In genomic region chr19:46620267-46620666, GRCh38 we compare ENCODE assay signal across 13 cellular contexts. TPM values are rescaled to one million over a fixed set of nuclear protein-coding genes. Genes with fewer than 3 reads are reported as not detected.
DNase-seq lines count a peak whose midpoint lies in the region; ATAC-seq and TF ChIP-seq lines count a peak whose summit lies in the region.
"Had no signal": no experiment of that assay in that cellular context is flagged by ENCODE, and none has a peak within 500 bp of the region (broad histone marks: within the 10 kb centered on the region; RNA-seq: fewer than 3 reads in every experiment).

No MANE protein-coding gene starts in this region.

- H3K27ac Mint-ChIP-seq in MCF 10A (ENCODE audit: low read depth, unreplicated experiment) (no peak overlapping the region), H9 (no peak overlapping the region; a peak in 1 of 7 replicates)
- H3K27ac Mint-ChIP-seq in activated CD8-positive, alpha-beta T cell treated with anti-CD3 and anti-CD28 coated beads, Interleukin-2, amount 10 ng/mL, durations not matched to agents 7 days and 5 days = peak overlapping the region; percentile 87
- H3K27ac Mint-ChIP-seq: immature natural killer cell, natural killer cell, WTC11 had no signal

- H4K8ac ChIP-seq in H9 (replicated peaks; ENCODE audit: insufficient read length, low read depth, low read length) = no peak overlapping the region

- no peak for DNase-seq in breast epithelium (ENCODE audit: low spot score in 2 of 2)
- no peak for DNase-seq in MCF 10A (ENCODE audit: unreplicated experiment)
- no peak for DNase-seq in activated CD8-positive, alpha-beta T cell treated with anti-CD3 and anti-CD28 coated beads, Interleukin-2, amount 10 ng/mL, durations not matched to agents 7 days and 5 days
- DNase-seq in transverse colon = no peak
- no peak for DNase-seq in SIG-M5 (lab: John Stamatoyannopoulos, UW)
- DNase-seq in stimulated activated naive CD4-positive, alpha-beta T cell treated with Interleukin-2 at 50 U/mL for 16 hours (lab: John Stamatoyannopoulos, UW) = no peak
- DNase-seq in H9 = no peak
- DNase-seq: immature natural killer cell, natural killer cell, NCI-H1105 had no signal

- H3K56ac ChIP-seq in H9 (ENCODE audit: insufficient read length, low read depth, low read length) = no peak overlapping the region

- H3K27me3 Mint-ChIP-seq in MCF 10A (ENCODE audit: insufficient read depth, unreplicated experiment) = no peaks in the 10 kb centered on the region
- H3K27me3 Mint-ChIP-seq in activated CD8-positive, alpha-beta T cell treated with anti-CD3 and anti-CD28 coated beads, Interleukin-2, amount 10 ng/mL, durations not matched to agents 7 days and 5 days (ENCODE audit: low read depth) = no peaks in the 10 kb centered on the region
- H3K27me3 Mint-ChIP-seq in H9 (ENCODE audit: low read depth) = peaks cover 11% of the 10 kb centered on the region

- TF ChIP-seq EP300 in transverse colon (IDR thresholded peaks at IDR 0.05; ENCODE audit: low read depth) = no peak

- H3K4me1 ChIP-seq in breast epithelium (peaks cover 11 to 14% of the 10 kb centered on the region in 2 donors), mesodermal cell (ENCODE audit: control insufficient read depth, insufficient read depth, low read length, poor library complexity, severe bottlenecking) (peaks cover 44% of the 10 kb centered on the region), transverse colon (peaks cover 22 to 69% (median 29%) of the 10 kb centered on the region in 4 donors), H9 (ENCODE audit: insufficient read depth, low read length) (no peaks in the 10 kb centered on the region; the same call in 1 of the 2 replicates)

- H3T11ph ChIP-seq in H9 (ENCODE audit: low read length) = no peak overlapping the region

- H3K27ac ChIP-seq in breast epithelium = peak overlapping the region; percentile 48 to 68
- H3K27ac ChIP-seq in mesodermal cell (ENCODE audit: low read depth, low read length, severe bottlenecking) = peak overlapping the region; percentile 84
- peak overlapping the region; percentile 68 to 80 (median 74) for H3K27ac ChIP-seq in transverse colon
- H3K27ac ChIP-seq in H9 (ENCODE audit: insufficient read length, low read depth, low read length) = no peak overlapping the region

- no peaks in the 10 kb centered on the region for H3K79me1 ChIP-seq in H9 (ENCODE audit: insufficient read depth, low read depth, low read length, poor library complexity, severe bottlenecking)

- no peak overlapping the region for H3K23ac ChIP-seq in H9 (ENCODE audit: insufficient read length, low read depth, low read length)

- H2BK12ac ChIP-seq in H9 (ENCODE audit: insufficient read length, low read depth, low read length) = no peak overlapping the region

- WGBS in mesodermal cell (ENCODE audit: insufficient coverage in 2 of 2), 2 experiments = 95 to 100% methylated on average over 3 of the region's 3 CpGs
- 66% methylated on average over 3 of the region's 3 CpGs; no CpG with 5 or more reads in 1 of the 2 donors for WGBS in transverse colon (ENCODE audit: low coverage in 1 of 2), 2 donors
- no CpG with 5 or more reads among the region's 3 CpGs for WGBS in H9 (ENCODE audit: extremely low coverage, insufficient read length, low lambda C conversion rate)

- no peak overlapping the region for H2AFZ ChIP-seq in H9 (ENCODE audit: low read length)

- H3K4me2 ChIP-seq in H9 (ENCODE audit: insufficient read depth, insufficient read length, low read length) = no peak overlapping the region

- H4K91ac ChIP-seq in H9 (ENCODE audit: insufficient read length, low read depth, low read length) = no peak overlapping the region

- no peak overlapping the region for H2BK120ac ChIP-seq in H9 (ENCODE audit: low read depth, low read length, poor library complexity, severe bottlenecking)

- no peak overlapping the region for H3K18ac ChIP-seq in H9 (ENCODE audit: insufficient read length, low read depth, low read length)

- no peak overlapping the region for H3K4me3 Mint-ChIP-seq in MCF 10A (ENCODE audit: unreplicated experiment)
- no peak overlapping the region for H3K4me3 Mint-ChIP-seq in activated CD8-positive, alpha-beta T cell treated with anti-CD3 and anti-CD28 coated beads, Interleukin-2, amount 10 ng/mL, durations not matched to agents 7 days and 5 days
- no peak overlapping the region for H3K4me3 Mint-ChIP-seq in H9
- H3K4me3 Mint-ChIP-seq: immature natural killer cell, natural killer cell, WTC11 had no signal

- CTCF ChIA-PET in MCF 10A (lab: Yijun Ruan, JAX) = interaction anchor here (1.9 kb wide), 1 partner anchor 41 kb away, joined by 12 read pairs; the partner anchor contains the start of gene DACT3
- CTCF ChIA-PET in activated CD8-positive, alpha-beta T cell treated with anti-CD3 and anti-CD28 coated beads, Interleukin-2, amount 10 ng/mL, durations not matched to agents 7 days and 5 days (lab: Charles Lee) = interaction anchor here (0.9 to 15.9 kb wide), 6 partner anchors 4 to 42 kb away, joined by 3 to 350 read pairs (median 125); partner anchors contain the start of genes DACT3 and PTGIR

- H3K23me2 ChIP-seq in H9 (ENCODE audit: insufficient read length, low read depth, low read length, poor library complexity, severe bottlenecking) = no peaks in the 10 kb centered on the region

- H4K20me1 ChIP-seq in H9 (ENCODE audit: control insufficient read depth, insufficient read depth, insufficient read length) = no peaks in the 10 kb centered on the region

- TF ChIP-seq POLR2A in breast epithelium (IDR thresholded peaks at IDR 0.05) = no peak
- no peak for TF ChIP-seq POLR2A in transverse colon (IDR thresholded peaks at IDR 0.05)

- no peak overlapping the region for H2BK5ac ChIP-seq in H9 (ENCODE audit: insufficient read length, low read length)

- ATAC-seq in activated CD8-positive, alpha-beta T cell treated with anti-CD3 and anti-CD28 coated beads, Interleukin-2, amount 10 ng/mL, durations not matched to agents 7 days and 5 days = no peak
- ATAC-seq: WTC11 had no signal

- H2BK20ac ChIP-seq in H9 (ENCODE audit: low read depth, low read length, poor library complexity, severe bottlenecking) = no peak overlapping the region

- no peak overlapping the region for H3K9ac ChIP-seq in H9 (ENCODE audit: extremely low read depth, insufficient read length, low read length)

- no peaks in the 10 kb centered on the region for H3K27me3 ChIP-seq in breast epithelium
- peaks cover 2% of the 10 kb centered on the region for H3K27me3 ChIP-seq in transverse colon
- H3K27me3 ChIP-seq in H9 (ENCODE audit: insufficient read depth, low read length) = no peaks in the 10 kb centered on the region

- H3K4me3 ChIP-seq in breast epithelium = no peak overlapping the region
- H3K4me3 ChIP-seq in mesodermal cell (ENCODE audit: extremely low read depth, insufficient read depth, low read length, poor library complexity, severe bottlenecking) = no peak overlapping the region
- no peak overlapping the region for H3K4me3 ChIP-seq in transverse colon

- no peak overlapping the region for H3K14ac ChIP-seq in H9 (ENCODE audit: insufficient read depth, low read length)

- no peak overlapping the region for H2BK15ac ChIP-seq in H9 (ENCODE audit: low read depth, low read length)

- BruUV-seq in MCF 10A (replicated peaks; lab: Mats Ljungman, UMichigan) = no TSS peak

- H3K36me3 Mint-ChIP-seq in MCF 10A (ENCODE audit: insufficient read depth, unreplicated experiment) (no peaks in the 10 kb centered on the region), H9 (ENCODE audit: insufficient read depth in 1 of 3, low read depth in 3 of 3) (no peaks in the 10 kb centered on the region)
- H3K36me3 Mint-ChIP-seq in activated CD8-positive, alpha-beta T cell treated with anti-CD3 and anti-CD28 coated beads, Interleukin-2, amount 10 ng/mL, durations not matched to agents 7 days and 5 days (ENCODE audit: low read depth) = peaks cover 2% of the 10 kb centered on the region
- H3K36me3 Mint-ChIP-seq: natural killer cell, WTC11 had no signal

- no peak overlapping the region for H3K4ac ChIP-seq in H9 (ENCODE audit: low read depth, low read length)

- H3K9me3 Mint-ChIP-seq in MCF 10A (ENCODE audit: unreplicated experiment) = no peaks in the 10 kb centered on the region
- no peaks in the 10 kb centered on the region for H3K9me3 Mint-ChIP-seq in activated CD8-positive, alpha-beta T cell treated with anti-CD3 and anti-CD28 coated beads, Interleukin-2, amount 10 ng/mL, durations not matched to agents 7 days and 5 days (ENCODE audit: insufficient read depth)
- H3K9me3 Mint-ChIP-seq in H9 = no peaks in the 10 kb centered on the region; a peak in 1 of 5 replicates
- H3K9me3 Mint-ChIP-seq: immature natural killer cell, natural killer cell, WTC11 had no signal

- H3K4me1 Mint-ChIP-seq in MCF 10A (ENCODE audit: insufficient read depth, unreplicated experiment) (peaks cover 17% of the 10 kb centered on the region), H9 (peaks cover 9 to 27% of the 10 kb centered on the region in 2 experiments)
- H3K4me1 Mint-ChIP-seq in activated CD8-positive, alpha-beta T cell treated with anti-CD3 and anti-CD28 coated beads, Interleukin-2, amount 10 ng/mL, durations not matched to agents 7 days and 5 days (ENCODE audit: low read depth) = peaks cover 80% of the 10 kb centered on the region

- no peak overlapping the region for H4K5ac ChIP-seq in H9 (ENCODE audit: insufficient read length, low read depth, low read length)

- H3K36me3 ChIP-seq in breast epithelium = no peaks in the 10 kb centered on the region
- no peaks in the 10 kb centered on the region for H3K36me3 ChIP-seq in mesodermal cell (ENCODE audit: control insufficient read depth, insufficient read depth, low read length)
- no peaks in the 10 kb centered on the region for H3K36me3 ChIP-seq in transverse colon

- TF ChIP-seq CTCF in breast epithelium (IDR thresholded peaks at IDR 0.05) = no peak
- TF ChIP-seq CTCF in MCF 10A (IDR thresholded peaks at IDR 0.05; ENCODE audit: unreplicated experiment) = no peak
- TF ChIP-seq CTCF in transverse colon (IDR thresholded peaks at IDR 0.05) = no peak
- TF ChIP-seq CTCF in H9 (conservative IDR thresholded peaks at IDR 0.05) = no peak

- no peak overlapping the region for H2AK5ac ChIP-seq in H9 (ENCODE audit: insufficient read length, low read length)

- H3K9me3 ChIP-seq in breast epithelium (no peaks in the 10 kb centered on the region), mesodermal cell (ENCODE audit: control insufficient read depth, low read length) (no peaks in the 10 kb centered on the region), transverse colon (no peaks in the 10 kb centered on the region), H9 (ENCODE audit: control insufficient read depth, low read depth, low read length) (no peaks in the 10 kb centered on the region)

- H3K79me2 ChIP-seq in H9 (ENCODE audit: insufficient read depth, low read length) = no peaks in the 10 kb centered on the region

- intact Hi-C loops in breast epithelium (cut with DNase I; ENCODE audit: low total_unique reads) = no loop called here
- intact Hi-C loops in MCF 10A (cut with micrococcal nuclease) = no loop called here
- intact Hi-C loops in transverse colon (cut with DNase I; ENCODE audit: low total_unique reads) = no loop called here

- POLR2A ChIA-PET in MCF 10A (lab: Yijun Ruan, JAX) = no interaction called here
- POLR2A ChIA-PET in activated CD8-positive, alpha-beta T cell treated with anti-CD3 and anti-CD28 coated beads, Interleukin-2, amount 10 ng/mL, durations not matched to agents 7 days and 5 days (lab: Charles Lee) = interaction anchor here (1.4 to 4.8 kb wide), 5 partner anchors 10 to 20 kb away, joined by 4 to 21 read pairs (median 5); partner anchors contain the start of gene CALM3

- in situ Hi-C loops in transverse colon (cut with MboI; ENCODE audit: low pct_ligation_motif_present in 1 of 4, low pct_unique_long_range_greater_than_20kb in 1 of 4, low sequenced_read_pairs in 3 of 4) = no loop called here

RNA-seq across cellular contexts. Expression of gene PTGIR, which starts 4.6 kb away (rescaled TPM):
- total RNA-seq in breast epithelium (1 to 10 TPM in 2 of 3 donors, under 1 TPM in 1; 0.29 to 6.9 (median 1.3) TPM), MCF 10A (2022) (not detected in 2 replicates), transverse colon (1 to 10 TPM in 2 of 4 donors, under 1 TPM in 1, not detected in 1; 0.55 to 2.4 (median 2.2) TPM), H9 (2021) (not detected in 2 replicates)
- 10 to 100 TPM in 1 of 2 experiments, 1 to 10 TPM in 1; 8.8 to 10.4 TPM for total RNA-seq in activated CD8-positive, alpha-beta T cell treated with anti-CD3 and anti-CD28 coated beads, Interleukin-2, amount 10 ng/mL, durations not matched to agents 7 days and 5 days
- 6.6 TPM for polyA plus RNA-seq in mesodermal cell (2013, experiment 1 of 2)
- 6.9 TPM for polyA plus RNA-seq in mesodermal cell (2013, experiment 2 of 2)
- total RNA-seq: dermis microvascular lymphatic vessel endothelial cell had no signal

RNA-seq across cellular contexts. Expression of gene GNG8, which starts 15.7 kb away (rescaled TPM):
- total RNA-seq in breast epithelium = not detected
- total RNA-seq in MCF 10A (2022) = not detected in 2 replicates
- total RNA-seq in activated CD8-positive, alpha-beta T cell treated with anti-CD3 and anti-CD28 coated beads, Interleukin-2, amount 10 ng/mL, durations not matched to agents 7 days and 5 days = not detected
- 22.5 TPM for polyA plus RNA-seq in mesodermal cell (2013, experiment 1 of 2)
- polyA plus RNA-seq in mesodermal cell (2013, experiment 2 of 2) = 30.8 TPM
- total RNA-seq in transverse colon = not detected
- total RNA-seq in H9 (2021) = not detected in 2 replicates
- total RNA-seq: dermis microvascular lymphatic vessel endothelial cell, natural killer cell, WTC11 had no signal
- polyA plus RNA-seq: immature natural killer cell had no signal

RNA-seq across cellular contexts. Expression of gene CALM3, which starts 19.1 kb away (rescaled TPM):
- total RNA-seq in breast epithelium (100 to 1,000 TPM in 1 of 3 donors, 10 to 100 TPM in 2; 85.9 to 129 (median 86.6) TPM), MCF 10A (2022) (103 and 120 TPM in 2 replicates), transverse colon (100 to 1,000 TPM; 160 to 923 (median 194) TPM), H9 (2021) (339 and 343 TPM in 2 replicates)
- total RNA-seq in activated CD8-positive, alpha-beta T cell treated with anti-CD3 and anti-CD28 coated beads, Interleukin-2, amount 10 ng/mL, durations not matched to agents 7 days and 5 days = 100 to 1,000 TPM; 646 to 682 TPM
- 332 TPM for polyA plus RNA-seq in mesodermal cell (2013, experiment 1 of 2)
- 315 TPM for polyA plus RNA-seq in mesodermal cell (2013, experiment 2 of 2)

RNA-seq across cellular contexts. Expression of gene DACT3, which starts 40.7 kb away (rescaled TPM):
- total RNA-seq in breast epithelium = 1 to 10 TPM in 2 of 3 donors, under 1 TPM in 1; 0.48 to 3.9 (median 1.9) TPM
- total RNA-seq in MCF 10A (2022) = 0.09 TPM in 1 of 2 replicates, not detected in the other
- total RNA-seq in activated CD8-positive, alpha-beta T cell treated with anti-CD3 and anti-CD28 coated beads, Interleukin-2, amount 10 ng/mL, durations not matched to agents 7 days and 5 days = under 1 TPM; 0.42 TPM
- polyA plus RNA-seq in mesodermal cell (2013, experiment 1 of 2) = 45.0 TPM
- 42.6 TPM for polyA plus RNA-seq in mesodermal cell (2013, experiment 2 of 2)
- 10 to 100 TPM in 1 of 4 donors, 1 to 10 TPM in 3; 5.3 to 27.1 (median 7.5) TPM for total RNA-seq in transverse colon
- 0.87 and 1.1 TPM in 2 replicates for total RNA-seq in H9 (2021)
- polyA plus RNA-seq: immature natural killer cell had no signal
